In the genomic region with DNA sequence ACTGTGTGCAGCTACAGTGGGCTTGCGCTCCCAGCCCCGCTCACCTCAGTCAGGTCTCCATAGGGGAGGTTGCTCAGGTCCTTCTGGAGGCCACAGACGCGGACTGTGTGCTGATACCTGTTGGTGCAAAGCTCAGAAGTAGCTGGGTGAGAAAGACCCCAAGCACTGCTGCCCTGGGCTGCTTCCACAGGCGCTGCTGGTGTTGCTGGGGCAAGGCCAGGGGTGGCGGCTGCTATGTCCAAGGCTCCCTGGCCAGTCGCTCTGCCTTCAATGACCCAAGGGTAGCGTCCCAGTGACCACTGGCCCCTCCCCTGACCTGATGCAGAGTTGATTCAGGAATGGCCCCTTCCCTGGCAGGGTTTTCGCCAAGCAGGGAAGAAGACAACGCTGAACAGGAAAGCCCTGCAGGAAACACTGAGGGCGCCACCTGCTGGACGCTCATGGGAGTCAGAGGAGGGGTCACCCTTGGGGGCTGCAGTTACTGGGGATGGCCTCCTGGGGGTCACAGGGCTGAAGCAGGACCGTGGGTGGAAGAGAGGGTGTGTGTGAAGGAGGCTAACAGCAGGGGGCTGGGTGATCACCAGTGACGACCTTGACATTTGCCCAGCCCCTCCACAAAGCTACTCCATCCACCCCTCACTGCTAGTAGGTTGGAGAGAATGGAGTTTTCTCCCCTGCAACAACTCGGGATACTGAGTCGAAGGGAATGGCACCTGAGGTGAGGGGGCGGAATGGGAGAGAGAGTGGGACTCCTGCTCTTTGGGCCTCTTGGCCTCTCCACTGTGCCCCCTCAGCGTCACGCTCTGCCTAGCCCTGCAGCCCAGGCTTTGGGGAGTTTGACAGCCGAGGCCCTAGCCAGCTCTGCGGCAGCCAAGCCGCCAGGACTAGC, we compare ENCODE assay signal across 1 cellular context.
TF ChIP-seq lines count a peak whose summit lies in the region.

No MANE protein-coding gene starts in this region.

TF ChIP-seq in HEK293, 187 proteins besides CTCF, POLR2A, EP300 and RAD21 (continued from another document):
- TF ChIP-seq ZNF629 (tag by site-specific recombination; IDR thresholded peaks at IDR 0.05) (no peak), EGR2 (tag by site-specific recombination; IDR thresholded peaks at IDR 0.05; ENCODE audit: low read depth) (peak; percentile 74), ZNF221 (tag by site-specific recombination; IDR thresholded peaks at IDR 0.05; ENCODE audit: borderline replicate concordance) (no peak), ZNF280D (tag by site-specific recombination; IDR thresholded peaks at IDR 0.05) (no peak), KLF1 (tag by site-specific recombination; IDR thresholded peaks at IDR 0.05) (no peak), PRDM6 (tag by site-specific recombination; IDR thresholded peaks at IDR 0.05) (no peak), ZNF112 (tag by site-specific recombination; IDR thresholded peaks at IDR 0.05) (no peak), GLIS2 (tag by site-specific recombination; IDR thresholded peaks at IDR 0.05) (peak; percentile 76), ZNF549 (tag by site-specific recombination; IDR thresholded peaks at IDR 0.05) (no peak), KLF7 (tag by site-specific recombination; IDR thresholded peaks at IDR 0.05; ENCODE audit: borderline replicate concordance) (no peak)
